Comparison of ENCODE assay signal across 16 cellular contexts in the genomic region with DNA sequence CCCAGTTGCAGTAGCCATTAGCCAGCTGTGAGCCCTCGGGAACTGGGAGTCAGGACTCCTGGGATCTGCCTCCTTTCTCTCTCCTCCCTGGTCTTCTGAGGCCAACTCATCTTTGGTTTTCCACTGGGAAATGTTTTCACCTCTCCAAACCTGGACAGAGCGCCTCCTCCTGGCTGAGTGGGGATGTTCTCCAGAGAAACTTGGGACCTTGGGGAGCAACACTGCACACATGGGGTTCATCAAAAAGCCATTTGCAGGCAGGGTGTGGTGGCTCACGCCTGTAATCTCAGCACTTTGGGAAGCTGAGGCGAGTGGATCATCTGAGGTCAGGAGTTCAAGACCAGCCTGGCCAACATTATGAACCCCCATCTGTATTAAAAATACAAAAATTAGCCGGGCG.
A peak's percentile ranks its signal among the peaks of the same experiment; 100 is the strongest.
DNase-seq lines count a peak whose midpoint lies in the region; ATAC-seq, FAIRE-seq and TF ChIP-seq lines count a peak whose summit lies in the region.
"Had no signal": no experiment of that assay in that cellular context is flagged by ENCODE, and none has a peak within 500 bp of the region (broad histone marks: within the 10 kb centered on the region; RNA-seq: fewer than 3 reads in every experiment).

No MANE protein-coding gene starts in this region.

- peaks cover 17% of the 10 kb centered on the region for H3K27me3 ChIP-seq in HUES64 (ENCODE audit: insufficient read depth, low read length)
- H3K27me3 ChIP-seq in kidney epithelial cell (ENCODE audit: control insufficient read depth, insufficient read depth, low read length): no peaks in the 10 kb centered on the region

- ATAC-seq in HG03095 (IDR thresholded peaks at IDR 0.05; ENCODE audit: unreplicated experiment): no peak

- peaks cover 7% of the 10 kb centered on the region for H3K4me1 ChIP-seq in HUES64 (ENCODE audit: insufficient read depth, low read length)

- peak overlapping the region; percentile 44; the same call in 1 of the 2 replicates for H3K27ac ChIP-seq in HUES64 (ENCODE audit: low read depth, low read length)
- H3K27ac ChIP-seq: C4-2B had no signal

- H3K36me3 ChIP-seq in HUES64 (ENCODE audit: insufficient read depth, low read length): no peaks in the 10 kb centered on the region
- no peaks in the 10 kb centered on the region for H3K36me3 ChIP-seq in kidney epithelial cell (ENCODE audit: control insufficient read depth, insufficient read depth, low read length)
- H3K36me3 ChIP-seq: heart right ventricle had no signal

- H3K9ac ChIP-seq in HUES64 (ENCODE audit: low read depth, low read length): no peak overlapping the region

- WGBS in HUES64: 90% methylated on average over 6 of the region's 6 CpGs

- DNase-seq in D721Med (ENCODE audit: insufficient read length, low spot score) (no peak), cardiac fibroblast (ENCODE audit: low read depth in 2 of 2) (no peak), kidney epithelial cell (ENCODE audit: low read depth) (no peak), T-helper 1 cell (no peak), NCI-H1105 (lab: John Stamatoyannopoulos, UW) (no peak), UCSD-AML1 (lab: John Stamatoyannopoulos, UW; ENCODE audit: unreplicated experiment) (no peak)
- DNase-seq: activated CD4-positive, alpha-beta T cell treated with anti-CD3 and anti-CD28 coated beads for 1 hour; activated T-cell treated with anti-CD3 and anti-CD28 coated beads, Interleukin-2, amount 50 U/mL, for 48 hours; amniotic stem cell; effector memory CD4-positive, alpha-beta T cell; heart right ventricle; NK-92 treated with Interleukin-12 subunit alpha and Interleukin-12 subunit beta, amount 100 ng/mL, for 24 hours; stimulated activated naive CD8-positive, alpha-beta T cell treated with anti-CD3 and anti-CD28 coated beads, Interleukin-15, amount 100 ng/mL, for 72 hours had no signal

- peaks cover 6% of the 10 kb centered on the region for H3K9me3 ChIP-seq in HUES64 (ENCODE audit: insufficient read depth, low read depth, low read length)

- H3K4me3 ChIP-seq in HUES64 (ENCODE audit: low read length) (no peak overlapping the region), cardiac fibroblast (replicated peaks in 1 of 2; ENCODE audit: low read depth in 2 of 2, low read length in 2 of 2) (no peak overlapping the region), kidney epithelial cell (ENCODE audit: low read depth, low read length) (no peak overlapping the region)

- TF ChIP-seq CTCF in D721Med (IDR thresholded peaks at IDR 0.05; ENCODE audit: insufficient read depth, missing control alignments) (peak; percentile 4), cardiac fibroblast (IDR thresholded peaks at IDR 0.05; ENCODE audit: low read depth, low read length) (peak; percentile 9), kidney epithelial cell (IDR thresholded peaks at IDR 0.05; ENCODE audit: insufficient read depth, low read length, poor library complexity, severe bottlenecking) (peak; percentile 11)

- no peak for FAIRE-seq in D721Med (lab: Jason Lieb, UNC)
